Comparison of ENCODE assay signal across 8 cellular contexts in genomic region chr4:158809611-158810486, GRCh38. TPM values are rescaled to one million over a fixed set of nuclear protein-coding genes. Genes with fewer than 3 reads are reported as not detected.
DNase-seq lines count a peak whose midpoint lies in the region; ATAC-seq and TF ChIP-seq lines count a peak whose summit lies in the region.

No MANE protein-coding gene starts in this region.

- H3K27ac ChIP-seq in Peyer's patch = peak overlapping the region; percentile 24 to 84 (median 54)
- H3K27ac ChIP-seq in neutrophil = peak overlapping the region; percentile 61

- CTCF ChIA-PET in BJ (lab: Yijun Ruan, JAX) = interaction anchor here (0.6 to 2.1 kb wide), 3 partner anchors 14 to 53 kb away, joined by 3 to 8 read pairs (median 4); no protein-coding TSS in a partner anchor

- ATAC-seq in GM18868 (IDR thresholded peaks at IDR 0.05; ENCODE audit: unreplicated experiment) (peak; percentile 90), HG03039 (IDR thresholded peaks at IDR 0.05; ENCODE audit: unreplicated experiment) (peak; percentile 72)

- H3K27me3 ChIP-seq in BJ (ENCODE audit: control insufficient read depth, insufficient read depth, low read length) (no peaks in the 10 kb centered on the region), Peyer's patch (no peaks in the 10 kb centered on the region), endocrine pancreas (ENCODE audit: control insufficient read depth, insufficient read depth, low read length) (no peaks in the 10 kb centered on the region), neutrophil (no peaks in the 10 kb centered on the region)

- H3K4me1 ChIP-seq in Peyer's patch = peaks cover 0 to 44% (median 6%) of the 10 kb centered on the region in 4 donors
- H3K4me1 ChIP-seq in endocrine pancreas (ENCODE audit: control insufficient read depth, insufficient read depth, low read length) = peaks cover 33% of the 10 kb centered on the region
- peaks cover 38% of the 10 kb centered on the region in 2 experiments for H3K4me1 ChIP-seq in neutrophil (ENCODE audit: control insufficient read depth in 1 of 2, insufficient read depth in 1 of 2, low read depth in 1 of 2, low read length in 1 of 2)

- H3K9ac ChIP-seq in endocrine pancreas (ENCODE audit: control insufficient read depth, insufficient read depth, low read length) = no peak overlapping the region

- POLR2A ChIA-PET in BJ (lab: Charles Lee) = no interaction called here

- TF ChIP-seq POLR2A in Peyer's patch (IDR thresholded peaks at IDR 0.05) = no peak

- H3K36me3 ChIP-seq in BJ (ENCODE audit: control insufficient read depth, insufficient read depth, low read length) = no peaks in the 10 kb centered on the region
- H3K36me3 ChIP-seq in Peyer's patch = no peaks in the 10 kb centered on the region
- no peaks in the 10 kb centered on the region for H3K36me3 ChIP-seq in endocrine pancreas (ENCODE audit: control insufficient read depth, insufficient read depth, low read length)
- no peaks in the 10 kb centered on the region for H3K36me3 ChIP-seq in neutrophil

- H3K4me3 ChIP-seq in BJ (ENCODE audit: low read depth, low read length) (no peak overlapping the region), Peyer's patch (peak overlapping the region in 1 of 4 donors; percentile 9), endocrine pancreas (ENCODE audit: control insufficient read depth, insufficient read depth, low read length) (peak overlapping the region; percentile 49), neutrophil (ENCODE audit: low read depth in 1 of 2, low read length in 1 of 2) (no peak overlapping the region)

- TF ChIP-seq CTCF in BJ (IDR thresholded peaks at IDR 0.05; ENCODE audit: insufficient read depth, low read depth, low read length) (no peak), Peyer's patch (IDR thresholded peaks at IDR 0.05) (no peak), neutrophil (IDR thresholded peaks at IDR 0.05) (no peak)

- no peaks in the 10 kb centered on the region for H3K9me3 ChIP-seq in Peyer's patch
- H3K9me3 ChIP-seq in endocrine pancreas (ENCODE audit: control insufficient read depth, low read length) = no peaks in the 10 kb centered on the region
- H3K9me3 ChIP-seq in neutrophil = no peaks in the 10 kb centered on the region

- DNase-seq in BJ (ENCODE audit: low read depth) (peak; percentile 99), Peyer's patch (no peak), HPDE6-E6E7 (ENCODE audit: extremely low spot score) (no peak), activated gamma-delta T cell treated with Interleukin-2 at 50 U/mL for 16 hours (no peak)

RNA-seq across cellular contexts. Expression of gene FNIP2, which starts 41.0 kb away (rescaled TPM):
- polyA plus RNA-seq in BJ (2011; rRNA removed) = 14.8 and 16.2 TPM in 2 replicates
- polyA minus RNA-seq in BJ (2011; rRNA and poly(A)+ RNA removed) = 22.7 and 31.4 TPM in 2 replicates
- 10 to 100 TPM; 31.9 to 40.8 (median 38.6) TPM for total RNA-seq in Peyer's patch
